ENCODE assay signal across 13 cellular contexts in genomic region chr19:47143322-47144073, GRCh38. TPM values are rescaled to one million over a fixed set of nuclear protein-coding genes. Genes with fewer than 3 reads are reported as not detected.
DNase-seq lines count a peak whose midpoint lies in the region; ATAC-seq and TF ChIP-seq lines count a peak whose summit lies in the region.
"Had no signal": no experiment of that assay in that cellular context is flagged by ENCODE, and none has a peak within 500 bp of the region (broad histone marks: within the 10 kb centered on the region; RNA-seq: fewer than 3 reads in every experiment).

No MANE protein-coding gene starts in this region.

- no peaks in the 10 kb centered on the region for H3K27me3 Mint-ChIP-seq in activated naive CD4-positive, alpha-beta T cell treated with anti-CD3 and anti-CD28 coated beads for 36 hours (ENCODE audit: low read depth)
- no peaks in the 10 kb centered on the region for H3K27me3 Mint-ChIP-seq in activated naive CD8-positive, alpha-beta T cell treated with anti-CD3 and anti-CD28 coated beads, Interleukin-2, amount 50 U/mL, for 24 hours
- H3K27me3 Mint-ChIP-seq in nephron (ENCODE audit: low read depth), result no peaks in the 10 kb centered on the region

- peak; percentile 61 for ATAC-seq in activated naive CD8-positive, alpha-beta T cell treated with anti-CD3 and anti-CD28 coated beads, Interleukin-2, amount 50 U/mL, for 24 hours
- ATAC-seq: K562, pancreas had no signal

- H3K9me3 ChIP-seq in uterus (no peaks in the 10 kb centered on the region), MM.1S (replicated peaks; ENCODE audit: insufficient read depth, low read length) (no peaks in the 10 kb centered on the region)
- H3K9me3 ChIP-seq: pancreas had no signal

- H4K20me1 ChIP-seq in MM.1S (ENCODE audit: insufficient read depth, low read length), result peaks cover 12% of the 10 kb centered on the region; the same call in 1 of the 2 replicates

- H3K27ac Mint-ChIP-seq in activated naive CD4-positive, alpha-beta T cell treated with anti-CD3 and anti-CD28 coated beads for 36 hours, result peak overlapping the region; percentile 39
- H3K27ac Mint-ChIP-seq in activated naive CD8-positive, alpha-beta T cell treated with anti-CD3 and anti-CD28 coated beads, Interleukin-2, amount 50 U/mL, for 24 hours, result peak overlapping the region; percentile 63
- H3K27ac Mint-ChIP-seq in nephron, result peak overlapping the region in 2 of 3 experiments; percentile 32 to 54

- no peak overlapping the region for H3K4me2 ChIP-seq in MM.1S (ENCODE audit: low read depth, low read length)

- H3K36me3 Mint-ChIP-seq in activated naive CD4-positive, alpha-beta T cell treated with anti-CD3 and anti-CD28 coated beads for 36 hours (ENCODE audit: low read depth), result peaks cover 54% of the 10 kb centered on the region
- peaks cover 62% of the 10 kb centered on the region for H3K36me3 Mint-ChIP-seq in activated naive CD8-positive, alpha-beta T cell treated with anti-CD3 and anti-CD28 coated beads, Interleukin-2, amount 50 U/mL, for 24 hours (ENCODE audit: low read depth)
- peaks cover 59% of the 10 kb centered on the region for H3K36me3 Mint-ChIP-seq in nephron (ENCODE audit: low read depth)

- H3F3A ChIP-seq in MM.1S (ENCODE audit: insufficient read depth, low read length), result no peaks in the 10 kb centered on the region

- H3K36me3 ChIP-seq in uterus (no peaks in the 10 kb centered on the region), MM.1S (replicated peaks; ENCODE audit: insufficient read depth, low read length) (peaks cover 14% of the 10 kb centered on the region)

- CTCF ChIA-PET in activated naive CD4-positive, alpha-beta T cell treated with anti-CD3 and anti-CD28 coated beads for 36 hours (lab: Charles Lee), result interaction anchor here (0.5 to 6.1 kb wide), 6 partner anchors 12 to 103 kb away, joined by 3 to 27 read pairs (median 3); partner anchors contain the start of gene SAE1

- H3K27ac ChIP-seq in uterus, result peak overlapping the region; percentile 50 to 68
- no peak overlapping the region for H3K27ac ChIP-seq in MM.1S (ENCODE audit: low read length)
- H3K27ac ChIP-seq: pancreas had no signal

- H3K9ac ChIP-seq in MM.1S (ENCODE audit: low read length), result no peak overlapping the region

- H3K4me1 Mint-ChIP-seq in activated naive CD4-positive, alpha-beta T cell treated with anti-CD3 and anti-CD28 coated beads for 36 hours (ENCODE audit: low read depth), result peaks cover 76% of the 10 kb centered on the region
- peaks cover 56% of the 10 kb centered on the region for H3K4me1 Mint-ChIP-seq in activated naive CD8-positive, alpha-beta T cell treated with anti-CD3 and anti-CD28 coated beads, Interleukin-2, amount 50 U/mL, for 24 hours
- H3K4me1 Mint-ChIP-seq in nephron, result peaks cover 28% of the 10 kb centered on the region

- no peaks in the 10 kb centered on the region for H3K27me3 ChIP-seq in uterus
- no peaks in the 10 kb centered on the region for H3K27me3 ChIP-seq in MM.1S (replicated peaks; ENCODE audit: insufficient read depth, low read length)
- H3K27me3 ChIP-seq: pancreas had no signal

- no peaks in the 10 kb centered on the region for H3K4me1 ChIP-seq in uterus
- no peaks in the 10 kb centered on the region for H3K4me1 ChIP-seq in MM.1S (ENCODE audit: low read length)
- H3K4me1 ChIP-seq: pancreas had no signal

- H2AFZ ChIP-seq in MM.1S (ENCODE audit: low read length), result no peak overlapping the region

- intact Hi-C loops in activated naive CD4-positive, alpha-beta T cell treated with anti-CD3 and anti-CD28 coated beads for 36 hours (cut with micrococcal nuclease), result no loop called here
- intact Hi-C loops in uterus (cut with DNase I; ENCODE audit: low total_unique reads), result no loop called here

- no peak overlapping the region for H3K4me3 Mint-ChIP-seq in activated naive CD4-positive, alpha-beta T cell treated with anti-CD3 and anti-CD28 coated beads for 36 hours
- H3K4me3 Mint-ChIP-seq in activated naive CD8-positive, alpha-beta T cell treated with anti-CD3 and anti-CD28 coated beads, Interleukin-2, amount 50 U/mL, for 24 hours, result no peak overlapping the region
- no peak overlapping the region for H3K4me3 Mint-ChIP-seq in nephron

- TF ChIP-seq POLR2A in uterus (IDR thresholded peaks at IDR 0.05), result no peak

- no peak for DNase-seq in activated naive CD4-positive, alpha-beta T cell treated with anti-CD3 and anti-CD28 coated beads for 36 hours
- no peak for DNase-seq in activated naive CD4-positive, alpha-beta T cell (lab: John Stamatoyannopoulos, UW)
- no peak for DNase-seq in activated naive CD8-positive, alpha-beta T cell treated with anti-CD3 and anti-CD28 coated beads, Interleukin-2, amount 50 U/mL, for 24 hours
- DNase-seq in uterus, result no peak
- no peak for DNase-seq in OCI-M2 (lab: John Stamatoyannopoulos, UW; ENCODE audit: unreplicated experiment)
- DNase-seq in SKM-1 (lab: John Stamatoyannopoulos, UW; ENCODE audit: unreplicated experiment), result no peak
- no peak for DNase-seq in MM.1S
- DNase-seq: amniotic stem cell; NCI-H1417 treated with DMSO at 0.1 percent for 48 hours; pancreas; stimulated activated CD4-positive, alpha-beta T cell treated with anti-CD3 and anti-CD28 coated beads, Interleukin-12 subunit alpha, Interleukin-12 subunit beta, amount 100 ng/mL, for 4 hours had no signal

- peaks cover 96% of the 10 kb centered on the region for H3K79me2 ChIP-seq in MM.1S (ENCODE audit: low read length)

- H3K9me2 ChIP-seq in MM.1S (replicated peaks; ENCODE audit: insufficient read depth, low read length), result no peaks in the 10 kb centered on the region

- TF ChIP-seq CTCF in nephron (IDR thresholded peaks at IDR 0.05; ENCODE audit: unreplicated experiment in 3 of 3) (no peak), uterus (IDR thresholded peaks at IDR 0.05) (no peak), MM.1S (IDR thresholded peaks at IDR 0.05; ENCODE audit: low read length) (no peak)

- peaks cover 2% of the 10 kb centered on the region for H3K9me3 Mint-ChIP-seq in activated naive CD4-positive, alpha-beta T cell treated with anti-CD3 and anti-CD28 coated beads for 36 hours
- H3K9me3 Mint-ChIP-seq in activated naive CD8-positive, alpha-beta T cell treated with anti-CD3 and anti-CD28 coated beads, Interleukin-2, amount 50 U/mL, for 24 hours, result no peaks in the 10 kb centered on the region
- no peaks in the 10 kb centered on the region for H3K9me3 Mint-ChIP-seq in nephron

- H3K4me3 ChIP-seq in uterus (no peak overlapping the region), MM.1S (ENCODE audit: low read length) (no peak overlapping the region)
- H3K4me3 ChIP-seq: K562, pancreas had no signal

RNA-seq across cellular contexts. Expression of gene SAE1, which starts 12.9 kb away (rescaled TPM):
- total RNA-seq in activated naive CD4-positive, alpha-beta T cell treated with anti-CD3 and anti-CD28 coated beads for 36 hours, result 100 to 1,000 TPM; 160 to 161 TPM
- 100 to 1,000 TPM in 1 of 4 donors, 10 to 100 TPM in 3; 17.6 to 144 (median 45.6) TPM for total RNA-seq in uterus

RNA-seq across cellular contexts. Expression of gene ZC3H4, which starts 29.9 kb away (rescaled TPM):
- total RNA-seq in activated naive CD4-positive, alpha-beta T cell treated with anti-CD3 and anti-CD28 coated beads for 36 hours, result 10 to 100 TPM; 46.0 to 48.8 TPM
- total RNA-seq in uterus, result 10 to 100 TPM in 3 of 4 donors, 1 to 10 TPM in 1; 3.3 to 43.1 (median 18.3) TPM
